ENCODE assay signal across 14 cellular contexts in the genomic region with DNA sequence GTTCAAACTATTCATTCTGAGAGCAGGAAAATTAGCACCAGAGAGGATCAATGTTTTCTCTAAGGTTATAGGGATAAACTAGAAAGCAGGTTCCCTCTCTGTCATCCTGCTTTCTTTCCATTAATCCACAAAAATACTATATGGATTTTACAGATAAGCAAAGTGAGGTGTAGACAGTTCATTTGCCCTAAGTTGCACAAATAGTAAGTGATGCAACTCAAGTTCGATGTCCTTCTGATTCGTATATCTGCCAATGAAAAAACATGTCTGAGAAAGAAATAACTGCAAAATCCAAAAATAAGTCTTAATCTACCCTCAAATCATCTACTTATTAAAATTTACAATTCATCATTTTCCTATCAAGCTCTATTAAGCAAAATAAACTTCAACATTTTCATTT.
"Had no signal": no experiment of that assay in that cellular context is flagged by ENCODE, and none has a peak within 500 bp of the region (broad histone marks: within the 10 kb centered on the region; RNA-seq: fewer than 3 reads in every experiment).

No MANE protein-coding gene starts in this region.

- H3K27me3 ChIP-seq: adrenal gland, body of pancreas, breast epithelium, MG63, SJCRH30 had no signal

- H3K27ac ChIP-seq: adrenal gland, body of pancreas, breast epithelium, SJCRH30 had no signal

- H3K4me1 ChIP-seq: adrenal gland, body of pancreas, breast epithelium, SJCRH30 had no signal

- H3K4me2 ChIP-seq: SK-N-SH had no signal

- DNase-seq: activated CD8-positive, alpha-beta memory T cell treated with anti-CD3 and anti-CD28 coated beads, Interleukin-2, amount 50 U/mL, for 4 hours; activated T-cell treated with anti-CD3 and anti-CD28 coated beads, Interleukin-2, amount 50 U/mL, for 4 hours; MG63; NCI-H1048; NCI-H1436 treated with DMSO at 0.1 percent for 48 hours had no signal

- H3K9me3 ChIP-seq: adrenal gland, body of pancreas, breast epithelium, MG63, SJCRH30, SK-N-SH had no signal

- H3K9ac ChIP-seq: SK-N-SH had no signal

- H3K4me3 ChIP-seq: adrenal gland, body of pancreas, breast epithelium, MG63, SJCRH30 had no signal

- H3K36me3 ChIP-seq: adrenal gland, breast epithelium, MG63, SJCRH30 had no signal

- ATAC-seq: activated CD8-positive, alpha-beta T cell treated with anti-CD3 and anti-CD28 coated beads, Interleukin-2, amount 10 ng/mL, durations not matched to agents 7 days and 5 days; activated naive CD4-positive, alpha-beta T cell treated with anti-CD3 and anti-CD28 coated beads, Interleukin-2, amount 50 U/mL, for 72 hours; activated T-cell treated with anti-CD3 and anti-CD28 coated beads, Interleukin-2, amount 50 U/mL, for 4 hours; body of pancreas; Panc1 had no signal

- FAIRE-seq: astrocyte had no signal
